1 cellular context compared by ENCODE assay signal in the genomic region with DNA sequence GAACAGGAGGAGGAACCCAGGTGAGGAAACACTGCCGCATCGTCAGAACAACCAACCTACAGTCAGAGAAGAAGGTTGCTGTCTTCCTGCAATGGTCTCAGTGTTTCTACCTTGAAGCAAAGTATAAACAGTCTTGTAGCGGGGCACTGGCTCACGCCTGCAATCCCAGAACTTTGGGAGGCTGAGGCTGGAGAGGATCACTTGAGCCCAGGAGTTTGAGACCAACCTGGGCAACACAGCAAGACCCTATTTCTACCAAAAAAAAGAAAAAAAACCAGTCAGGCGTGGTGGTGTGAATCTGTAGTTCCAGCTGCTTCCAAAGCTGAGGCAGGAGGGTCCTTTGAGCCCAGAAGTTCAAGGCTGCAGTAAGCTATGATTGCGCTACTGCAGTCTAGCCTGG.
TF ChIP-seq lines count a peak whose summit lies in the region.

No MANE protein-coding gene starts in this region.

TF ChIP-seq in H1, 55 proteins besides CTCF, POLR2A, EP300 and RAD21:
- TF ChIP-seq HDAC2 (IDR thresholded peaks at IDR 0.05; ENCODE audit: borderline replicate concordance in 1 of 2, low read depth in 2 of 2, low read length in 2 of 2) (no peak), NANOG (IDR thresholded peaks at IDR 0.05; ENCODE audit: insufficient read depth, low read depth, low read length, poor library complexity, severe bottlenecking) (no peak), TAF7 (optimal IDR thresholded peaks at IDR 0.05; ENCODE audit: borderline replicate concordance, low read depth, low read length) (no peak)
